8 cellular contexts compared by ENCODE assay signal in genomic region chr5:101390317-101390908, GRCh38.
DNase-seq lines count a peak whose midpoint lies in the region; ATAC-seq, FAIRE-seq and TF ChIP-seq lines count a peak whose summit lies in the region.

No MANE protein-coding gene starts in this region.

- ATAC-seq in GM19438 (IDR thresholded peaks at IDR 0.05; ENCODE audit: low read depth, unreplicated experiment) (peak; percentile 53), upper lobe of right lung (peak; percentile 68), GM21528 (IDR thresholded peaks at IDR 0.05; ENCODE audit: low FRiP score, unreplicated experiment) (no peak)

- no peaks in the 10 kb centered on the region for H3K4me1 ChIP-seq in upper lobe of right lung

- CTCF ChIA-PET in Calu3 (lab: Charles Lee), result interaction anchor here (0.6 to 1.0 kb wide), 2 partner anchors 20 to 288 kb away, joined by 3 to 4 read pairs; no protein-coding TSS in a partner anchor

- no peaks in the 10 kb centered on the region for H3K27me3 ChIP-seq in upper lobe of right lung

- H3K4me3 ChIP-seq in upper lobe of right lung, result no peak overlapping the region
- no peak overlapping the region for H3K4me3 ChIP-seq in lower leg skin (ENCODE audit: low read depth, poor library complexity, severe bottlenecking)

- no peaks in the 10 kb centered on the region for H3K36me3 ChIP-seq in upper lobe of right lung

- H3K4me1 Mint-ChIP-seq in Calu3 (ENCODE audit: low read depth, unreplicated experiment), result no peaks in the 10 kb centered on the region

- TF ChIP-seq CTCF in Calu3 (IDR thresholded peaks at IDR 0.05; ENCODE audit: unreplicated experiment), result peak; percentile 55
- peak; percentile 55 for TF ChIP-seq CTCF in upper lobe of right lung (IDR thresholded peaks at IDR 0.05)
- TF ChIP-seq CTCF in lower leg skin (IDR thresholded peaks at IDR 0.05), result no peak

- 14 to 15% methylated on average over 4 of the region's 4 CpGs for WGBS in lower leg skin, 2 donors

- no peaks in the 10 kb centered on the region for H3K36me3 Mint-ChIP-seq in Calu3 (ENCODE audit: insufficient read depth, unreplicated experiment)

- no peaks in the 10 kb centered on the region for H3K9me3 Mint-ChIP-seq in Calu3 (ENCODE audit: low read depth, unreplicated experiment)

- H3K27ac ChIP-seq in upper lobe of right lung, result no peak overlapping the region

- TF ChIP-seq POLR2A in lower leg skin (IDR thresholded peaks at IDR 0.05), result no peak

- intact Hi-C loops in Calu3 (cut with micrococcal nuclease; ENCODE audit: unreplicated experiment) (loop anchor here (1.0 to 10.0 kb wide), 5 partner anchors 284 to 911 kb away; no protein-coding TSS in a partner anchor), upper lobe of right lung (cut with DNase I) (no loop called here), lower leg skin (cut with DNase I; ENCODE audit: low total_unique reads) (no loop called here)

- BruUV-seq in Calu3 (replicated peaks; lab: Mats Ljungman, UMichigan), result no TSS peak

- peak; percentile 84 for FAIRE-seq in islet of Langerhans (lab: Jason Lieb, UNC)

- no peaks in the 10 kb centered on the region for H3K27me3 Mint-ChIP-seq in Calu3 (ENCODE audit: unreplicated experiment)

- peak; percentile 40 for DNase-seq in Calu3
- peak; percentile 35 for DNase-seq in NCI-H1105 (lab: John Stamatoyannopoulos, UW)
- DNase-seq in amniotic epithelial cell (ENCODE audit: low read depth), result peak; percentile 38
- no peak for DNase-seq in upper lobe of right lung
- DNase-seq in lower leg skin (ENCODE audit: low spot score in 2 of 2), result no peak

- no peak overlapping the region for H3K4me3 Mint-ChIP-seq in Calu3 (ENCODE audit: low read depth, unreplicated experiment)

- no peaks in the 10 kb centered on the region for H3K9me3 ChIP-seq in upper lobe of right lung

- no peak overlapping the region for H3K27ac Mint-ChIP-seq in Calu3 (ENCODE audit: unreplicated experiment)

Comparison
In these comparisons a context has a peak if more than half of its experiments do, and no peak if none do; other contexts are left out.
1. DNase-seq: peak in Calu3 (single experiment), NCI-H1105 (single experiment) and amniotic epithelial cell (single experiment); none in upper lobe of right lung (single experiment) and lower leg skin (0 of 2).
2. CTCF ChIP-seq: peak in Calu3 (single experiment) and upper lobe of right lung (single experiment); none in lower leg skin (0 of 3).